Comparison of ENCODE assay signal across 8 cellular contexts in the genomic region with DNA sequence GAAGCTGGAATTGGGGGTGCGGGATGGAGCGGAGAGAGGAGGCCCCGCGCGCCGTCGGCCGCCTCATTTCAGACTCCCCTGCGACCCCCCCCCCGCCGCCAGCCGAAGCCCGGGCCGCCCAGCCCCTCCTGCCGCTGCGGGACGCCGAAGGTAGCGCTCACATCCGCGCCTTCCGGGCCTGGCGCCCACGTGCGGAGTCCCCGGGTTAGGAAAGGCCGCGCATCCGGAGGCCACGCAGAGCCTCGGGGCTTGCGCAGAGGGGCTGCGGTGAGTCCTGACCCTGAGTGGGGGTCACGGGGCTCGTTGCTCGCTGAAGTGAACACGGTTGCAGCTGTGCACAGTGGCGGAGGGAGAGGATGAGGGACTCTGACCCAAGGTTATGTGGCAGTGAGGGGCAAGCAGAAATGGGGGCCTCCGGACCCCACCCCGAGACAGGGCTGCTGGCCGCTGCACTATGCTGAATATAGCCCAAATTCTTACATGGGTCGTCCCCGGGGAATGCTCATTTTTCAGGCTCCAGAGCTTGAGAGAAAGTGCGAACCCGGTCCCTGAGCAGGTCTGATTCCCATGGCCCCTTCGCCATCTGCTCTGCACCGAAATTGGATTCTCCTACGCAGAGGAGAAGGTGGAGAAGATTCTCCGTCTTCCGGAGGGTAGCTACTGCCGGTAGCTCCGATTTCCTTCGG. TPM values are rescaled to one million over a fixed set of nuclear protein-coding genes. Genes with fewer than 3 reads are reported as not detected.
DNase-seq lines count a peak whose midpoint lies in the region; ATAC-seq and TF ChIP-seq lines count a peak whose summit lies in the region.

No MANE protein-coding gene starts in this region.

- CTCF ChIA-PET in CD8-positive, alpha-beta T cell (lab: Charles Lee), result interaction anchor here (0.6 to 2.0 kb wide), 3 partner anchors 40 to 58 kb away, joined by 3 to 8 read pairs (median 3); no protein-coding TSS in a partner anchor

- H3K9me3 ChIP-seq in CD8-positive, alpha-beta T cell (ENCODE audit: low read length), result no peaks in the 10 kb centered on the region

- H3K27ac ChIP-seq in CD8-positive, alpha-beta T cell (ENCODE audit: low read depth, low read length), result no peak overlapping the region

- H3K4me1 ChIP-seq in CD8-positive, alpha-beta T cell (ENCODE audit: insufficient read depth, low read length), result peaks cover 47% of the 10 kb centered on the region

- ATAC-seq in CD8-positive, alpha-beta T cell, result peak; percentile 41
- ATAC-seq in HG03342 (IDR thresholded peaks at IDR 0.05; ENCODE audit: unreplicated experiment) (peak; percentile 35), left cardiac atrium (peak; percentile 46 to 62)
- ATAC-seq in activated naive CD8-positive, alpha-beta T cell treated with anti-CD3 and anti-CD28 coated beads, Interleukin-2, amount 10 ng/mL, durations not matched to agents 7 days and 5 days (ENCODE audit: low read depth), result peak; percentile 51

- peaks cover 22% of the 10 kb centered on the region for H3K36me3 Mint-ChIP-seq in CD8-positive, alpha-beta T cell
- H3K36me3 Mint-ChIP-seq in activated naive CD8-positive, alpha-beta T cell treated with anti-CD3 and anti-CD28 coated beads, Interleukin-2, amount 10 ng/mL, durations not matched to agents 7 days and 5 days, result peaks cover 22% of the 10 kb centered on the region

- peak overlapping the region; percentile 68 for H3K27ac Mint-ChIP-seq in CD8-positive, alpha-beta T cell
- peak overlapping the region; percentile 73 for H3K27ac Mint-ChIP-seq in activated naive CD8-positive, alpha-beta T cell treated with anti-CD3 and anti-CD28 coated beads, Interleukin-2, amount 10 ng/mL, durations not matched to agents 7 days and 5 days

- peak overlapping the region; percentile 40 for H3K4me3 ChIP-seq in CD8-positive, alpha-beta T cell (ENCODE audit: low read depth, low read length)

- no peaks in the 10 kb centered on the region for H3K9me3 Mint-ChIP-seq in CD8-positive, alpha-beta T cell
- H3K9me3 Mint-ChIP-seq in activated naive CD8-positive, alpha-beta T cell treated with anti-CD3 and anti-CD28 coated beads, Interleukin-2, amount 10 ng/mL, durations not matched to agents 7 days and 5 days, result no peaks in the 10 kb centered on the region

- H3K27me3 Mint-ChIP-seq in CD8-positive, alpha-beta T cell (ENCODE audit: low read depth), result no peaks in the 10 kb centered on the region
- H3K27me3 Mint-ChIP-seq in activated naive CD8-positive, alpha-beta T cell treated with anti-CD3 and anti-CD28 coated beads, Interleukin-2, amount 10 ng/mL, durations not matched to agents 7 days and 5 days, result no peaks in the 10 kb centered on the region

- intact Hi-C loops in CD8-positive, alpha-beta T cell (cut with DNase I, micrococcal nuclease), result loop anchor here (1.0 to 10.0 kb wide), 9 partner anchors 9 to 765 kb away; a partner anchor contains a TSS
- intact Hi-C loops in left cardiac atrium (cut with DNase I), result no loop called here

- H3K36me3 ChIP-seq in CD8-positive, alpha-beta T cell (ENCODE audit: insufficient read depth, low read length), result peaks cover 4% of the 10 kb centered on the region

- POLR2A ChIA-PET in CD8-positive, alpha-beta T cell (lab: Charles Lee), result interaction anchor here (0.7 to 1.1 kb wide), 3 partner anchors 33 to 40 kb away, joined by 3 to 4 read pairs (median 3); no protein-coding TSS in a partner anchor
- POLR2A ChIA-PET in activated naive CD8-positive, alpha-beta T cell treated with anti-CD3 and anti-CD28 coated beads, Interleukin-2, amount 10 ng/mL, durations not matched to agents 7 days and 5 days (lab: Charles Lee), result interaction anchor here (1.2 to 1.3 kb wide), 2 partner anchors 10 to 122 kb away, joined by 3 to 9 read pairs; no protein-coding TSS in a partner anchor

- H3K4me1 Mint-ChIP-seq in CD8-positive, alpha-beta T cell (ENCODE audit: low read depth), result peaks cover 73% of the 10 kb centered on the region
- H3K4me1 Mint-ChIP-seq in activated naive CD8-positive, alpha-beta T cell treated with anti-CD3 and anti-CD28 coated beads, Interleukin-2, amount 10 ng/mL, durations not matched to agents 7 days and 5 days, result peaks cover 56% of the 10 kb centered on the region

- peak overlapping the region; percentile 73 for H3K4me3 Mint-ChIP-seq in CD8-positive, alpha-beta T cell
- peak overlapping the region; percentile 55 for H3K4me3 Mint-ChIP-seq in activated naive CD8-positive, alpha-beta T cell treated with anti-CD3 and anti-CD28 coated beads, Interleukin-2, amount 10 ng/mL, durations not matched to agents 7 days and 5 days

- no peak for TF ChIP-seq CTCF in CD8-positive, alpha-beta T cell (IDR thresholded peaks at IDR 0.05)

- H3K27me3 ChIP-seq in CD8-positive, alpha-beta T cell (ENCODE audit: insufficient read depth, low read length), result no peaks in the 10 kb centered on the region

- peak in 6 of 7 experiments; percentile 31 to 74 (median 56) for DNase-seq in CD8-positive, alpha-beta T cell
- DNase-seq in GM19240 (ENCODE audit: insufficient read length, low spot score) (peak; percentile 51), SK-N-DZ (ENCODE audit: low spot score) (peak; percentile 56), left cardiac atrium (peak; percentile 76), putamen (ENCODE audit: low spot score) (peak; percentile 26), NCI-H128 (lab: John Stamatoyannopoulos, UW; ENCODE audit: unreplicated experiment) (no peak)
- DNase-seq in activated naive CD8-positive, alpha-beta T cell treated with anti-CD3 and anti-CD28 coated beads, Interleukin-2, amount 10 ng/mL, durations not matched to agents 7 days and 5 days, result peak; percentile 73

RNA-seq across cellular contexts. Expression of a gene that starts 0.7 kb away (rescaled TPM):
- total RNA-seq in CD8-positive, alpha-beta T cell, result 10 to 100 TPM; 43.4 to 47.2 TPM
- 47.5 and 50.3 TPM in 2 replicates for polyA plus RNA-seq in SK-N-DZ (2014; cell fraction: cytosol; rRNA removed)
- polyA plus RNA-seq in SK-N-DZ (2014; cell fraction: nucleus; rRNA removed), result 27.0 and 44.1 TPM in 2 replicates
- total RNA-seq in activated naive CD8-positive, alpha-beta T cell treated with anti-CD3 and anti-CD28 coated beads, Interleukin-2, amount 10 ng/mL, durations not matched to agents 7 days and 5 days, result 10 to 100 TPM; 25.9 to 26.6 TPM
- 10 to 100 TPM; 12.2 to 16.4 TPM for total RNA-seq in left cardiac atrium

Comparison
In these comparisons a context has a peak if more than half of its experiments do, and no peak if none do; other contexts are left out.
1. intact Hi-C loops: an anchor here in CD8-positive, alpha-beta T cell (1.0 to 10.0 kb wide); none called in left cardiac atrium.